ENCODE assay signal across 16 cellular contexts in genomic region chr22:50701076-50701419, GRCh38. TPM values are rescaled to one million over a fixed set of nuclear protein-coding genes. Genes with fewer than 3 reads are reported as not detected.
"Had no signal": no experiment of that assay in that cellular context is flagged by ENCODE, and none has a peak within 500 bp of the region (broad histone marks: within the 10 kb centered on the region; RNA-seq: fewer than 3 reads in every experiment).

No MANE protein-coding gene starts in this region.

- H3K9me3 ChIP-seq: ascending aorta, colonic mucosa, gastrocnemius medialis had no signal

- H3K4me3 ChIP-seq: ascending aorta, colonic mucosa, gastrocnemius medialis had no signal

- DNase-seq: activated CD4-positive, alpha-beta memory T cell treated with anti-CD3 and anti-CD28 coated beads for 36 hours; activated effector memory CD4-positive, alpha-beta T cell treated with anti-CD3 and anti-CD28 coated beads, Interleukin-2, amount 50 U/mL, for 16 hours; activated T-cell treated with anti-CD3 and anti-CD28 coated beads, Interleukin-2, amount 50 U/mL, for 4 hours; colonic mucosa; effector CD8-positive, alpha-beta T cell; gastrocnemius medialis; mammary epithelial cell; naive thymus-derived CD4-positive, alpha-beta T cell; nucleus accumbens; stimulated activated CD4-positive, alpha-beta T cell treated with anti-CD3 and anti-CD28 coated beads, Interleukin-4, amount 100 ng/mL, for 24 hours; T1000 had no signal

- H3K4me1 ChIP-seq: ascending aorta, colonic mucosa had no signal

- H3K36me3 ChIP-seq: ascending aorta, colonic mucosa, gastrocnemius medialis had no signal

- H3K27ac ChIP-seq: ascending aorta, colonic mucosa, epithelial cell of prostate, gastrocnemius medialis had no signal

- H3K27me3 ChIP-seq: ascending aorta, colonic mucosa had no signal

- ATAC-seq: gastrocnemius medialis; naive thymus-derived CD4-positive, alpha-beta T cell had no signal

RNA-seq across cellular contexts. Expression of gene ACR, which starts 37.0 kb away (rescaled TPM):
- total RNA-seq: activated CD4-positive, alpha-beta memory T cell treated with anti-CD3 and anti-CD28 coated beads for 36 hours; activated T-cell treated with anti-CD3 and anti-CD28 coated beads, Interleukin-2, amount 50 U/mL, for 4 hours; ascending aorta; bronchial epithelial cell; gastrocnemius medialis; kidney epithelial cell; mammary epithelial cell; mononuclear cell; naive thymus-derived CD4-positive, alpha-beta T cell had no signal
